15 cellular contexts compared by ENCODE assay signal in the genomic region with DNA sequence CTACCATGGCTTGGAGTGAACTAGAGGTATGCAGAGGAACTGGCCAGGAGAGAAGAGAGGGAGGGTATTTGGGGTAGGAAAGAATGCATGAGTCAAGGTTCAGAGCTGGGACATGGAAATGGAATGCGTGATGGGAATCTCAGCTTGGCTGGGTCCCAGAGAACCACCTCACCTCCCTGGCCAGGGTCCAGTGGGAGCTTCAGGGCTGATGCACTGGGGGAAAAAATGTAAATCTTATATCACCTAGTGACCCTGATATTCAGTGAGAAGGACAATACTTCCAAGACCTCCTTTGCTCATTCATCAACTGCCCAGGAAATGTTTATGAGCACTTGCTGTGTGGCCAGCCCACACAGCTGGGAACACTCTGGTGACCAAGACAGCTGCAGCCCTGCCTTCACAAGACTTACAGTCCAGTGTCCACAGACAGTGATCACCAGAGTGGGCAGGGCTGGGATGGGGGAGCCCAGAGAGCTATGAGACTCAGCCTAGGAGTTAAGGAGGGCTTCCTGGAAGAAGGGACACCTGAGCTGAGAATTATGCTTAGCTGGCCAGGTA. TPM values are rescaled to one million over a fixed set of nuclear protein-coding genes. Genes with fewer than 3 reads are reported as not detected.
DNase-seq lines count a peak whose midpoint lies in the region; ATAC-seq and TF ChIP-seq lines count a peak whose summit lies in the region.
"Had no signal": no experiment of that assay in that cellular context is flagged by ENCODE, and none has a peak within 500 bp of the region (broad histone marks: within the 10 kb centered on the region; RNA-seq: fewer than 3 reads in every experiment).

No MANE protein-coding gene starts in this region.

- ATAC-seq in right lobe of liver (peak; percentile 59 to 86 (median 76)), HG02973 (IDR thresholded peaks at IDR 0.05; ENCODE audit: unreplicated experiment) (no peak)

- intact Hi-C loops in right lobe of liver (cut with DNase I): no loop called here

- 17% methylated on average over 1 of the region's 1 CpG for WGBS in right lobe of liver (ENCODE audit: insufficient coverage, low coverage, low lambda C conversion rate, missing lambda C conversion rate)

- DNase-seq in AG08395 (ENCODE audit: low spot score) (peak; percentile 93), MG63 (peak; percentile 94), dedifferentiated amniotic fluid mesenchymal stem cell (ENCODE audit: extremely low spot score) (peak; percentile 52), right lobe of liver (peak in 1 of 3 donors; percentile 75), CD1c-positive myeloid dendritic cell (ENCODE audit: extremely low spot score) (no peak), NCI-H748 treated with DMSO at 0.1 percent for 48 hours (lab: John Stamatoyannopoulos, UW) (no peak), NCI-H748 (lab: John Stamatoyannopoulos, UW; ENCODE audit: unreplicated experiment) (no peak)
- DNase-seq: activated T-cell treated with anti-CD3 and anti-CD28 coated beads, Interleukin-2, amount 50 U/mL, for 24 hours; dorsolateral prefrontal cortex; stimulated activated naive CD4-positive, alpha-beta T cell had no signal

- peaks cover 0 to 29% (median 10%) of the 10 kb centered on the region in 4 donors for H3K4me1 ChIP-seq in right lobe of liver

- TF ChIP-seq POLR2A in right lobe of liver (IDR thresholded peaks at IDR 0.05): no peak

- no peak for TF ChIP-seq CTCF in right lobe of liver (IDR thresholded peaks at IDR 0.05)

- H3K36me3 ChIP-seq in MG63 (peaks cover 68% of the 10 kb centered on the region), right lobe of liver (peaks cover 0 to 12% (median 0%) of the 10 kb centered on the region in 4 donors)

- H3K27me3 ChIP-seq in MG63 (no peaks in the 10 kb centered on the region), right lobe of liver (no peaks in the 10 kb centered on the region)

- H3K27ac ChIP-seq in right lobe of liver: peak overlapping the region; percentile 33 to 59 (median 46)
- H3K27ac ChIP-seq: C4-2B, dorsolateral prefrontal cortex, HL-60, skin epidermis had no signal

- H3K4me3 ChIP-seq in MG63: no peak overlapping the region
- no peak overlapping the region for H3K4me3 ChIP-seq in right lobe of liver
- H3K4me3 ChIP-seq: dorsolateral prefrontal cortex, skin epidermis had no signal

- H3K9me3 ChIP-seq in MG63 (peaks cover 10% of the 10 kb centered on the region), right lobe of liver (no peaks in the 10 kb centered on the region)

RNA-seq across cellular contexts. Expression of a gene that starts 12.8 kb away (rescaled TPM):
- total RNA-seq in MG63 (2014; rRNA removed; shearing (Covaris generic); ENCODE audit: low replicate concordance): 3.0 TPM in 1 of 2 replicates, not detected in the other
- total RNA-seq in right lobe of liver: 10 to 100 TPM in 3 of 6 experiments, 1 to 10 TPM in 3; 4.4 to 15.2 (median 9.0) TPM
- total RNA-seq: dorsolateral prefrontal cortex, NCI-H460 had no signal

RNA-seq across cellular contexts. Expression of a gene that starts 17.6 kb away (rescaled TPM):
- 120 and 141 TPM in 2 replicates for total RNA-seq in MG63 (2014; rRNA removed; shearing (Covaris generic); ENCODE audit: low replicate concordance)
- 10 to 100 TPM; 26.6 to 66.6 (median 55.5) TPM for total RNA-seq in right lobe of liver

RNA-seq across cellular contexts. Expression of a gene that starts 45.1 kb away (rescaled TPM):
- 0.47 and 0.69 TPM in 2 replicates for total RNA-seq in MG63 (2014; rRNA removed; shearing (Covaris generic); ENCODE audit: low replicate concordance)
- 1 to 10 TPM; 3.3 to 9.0 (median 4.5) TPM for total RNA-seq in right lobe of liver

Comparison
In these comparisons a context has a peak if more than half of its experiments do, and no peak if none do; other contexts are left out.
1. DNase-seq: peak in AG08395 (single experiment), MG63 (single experiment) and dedifferentiated amniotic fluid mesenchymal stem cell (single experiment); none in CD1c-positive myeloid dendritic cell (single experiment), NCI-H748 treated with DMSO at 0.1 percent for 48 hours (single experiment) and NCI-H748 (single experiment).